8 cellular contexts compared by ENCODE assay signal in the genomic region with DNA sequence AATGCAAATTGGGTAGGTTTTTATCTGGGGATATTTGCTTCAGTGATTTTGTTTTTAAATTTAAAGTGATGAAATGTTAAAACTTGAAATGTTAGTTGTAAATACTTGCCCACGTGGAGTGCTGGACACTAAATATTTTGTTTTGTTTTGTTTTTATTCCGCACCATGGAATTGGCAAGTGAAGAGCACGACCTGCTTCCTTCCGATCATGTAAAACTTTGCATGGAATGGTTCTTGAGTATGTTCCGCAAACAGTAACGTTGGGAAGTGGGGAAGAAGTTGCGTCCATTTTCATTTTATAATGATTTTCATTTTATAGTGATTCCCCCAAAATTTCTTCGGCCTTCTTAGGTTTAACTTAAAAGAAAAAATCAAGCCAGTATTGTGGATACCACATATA. TPM values are rescaled to one million over a fixed set of nuclear protein-coding genes. Genes with fewer than 3 reads are reported as not detected.
A peak's percentile ranks its signal among the peaks of the same experiment; 100 is the strongest.
DNase-seq lines count a peak whose midpoint lies in the region; ATAC-seq and TF ChIP-seq lines count a peak whose summit lies in the region.

No MANE protein-coding gene starts in this region.

- intact Hi-C loops in lower lobe of right lung (cut with DNase I), result no loop called here

- H3K36me3 ChIP-seq in lower lobe of right lung, result peaks cover 9% of the 10 kb centered on the region

- no peaks in the 10 kb centered on the region for H3K27me3 Mint-ChIP-seq in stimulated activated naive CD8-positive, alpha-beta T cell treated with anti-CD3 and anti-CD28 coated beads, Interleukin-15, Interleukin-2, amounts not matched to agents 100 ng/mL and 50 ng/mL, for 24 hours

- TF ChIP-seq CTCF in lower lobe of right lung (IDR thresholded peaks at IDR 0.05), result no peak

- peaks cover 13% of the 10 kb centered on the region for H3K4me1 ChIP-seq in lower lobe of right lung

- H3K4me1 Mint-ChIP-seq in stimulated activated naive CD8-positive, alpha-beta T cell treated with anti-CD3 and anti-CD28 coated beads, Interleukin-15, Interleukin-2, amounts not matched to agents 100 ng/mL and 50 ng/mL, for 24 hours (ENCODE audit: low read depth), result peaks cover 24% of the 10 kb centered on the region

- H3K27ac Mint-ChIP-seq in stimulated activated naive CD8-positive, alpha-beta T cell treated with anti-CD3 and anti-CD28 coated beads, Interleukin-15, Interleukin-2, amounts not matched to agents 100 ng/mL and 50 ng/mL, for 24 hours, result peak overlapping the region; percentile 89

- H3K36me3 Mint-ChIP-seq in stimulated activated naive CD8-positive, alpha-beta T cell treated with anti-CD3 and anti-CD28 coated beads, Interleukin-15, Interleukin-2, amounts not matched to agents 100 ng/mL and 50 ng/mL, for 24 hours (ENCODE audit: low read depth), result peaks cover 17% of the 10 kb centered on the region

- H3K9me3 Mint-ChIP-seq in stimulated activated naive CD8-positive, alpha-beta T cell treated with anti-CD3 and anti-CD28 coated beads, Interleukin-15, Interleukin-2, amounts not matched to agents 100 ng/mL and 50 ng/mL, for 24 hours, result no peaks in the 10 kb centered on the region

- H3K27ac ChIP-seq in lower lobe of right lung, result peak overlapping the region; percentile 82

- peak overlapping the region; percentile 92 for H3K4me3 Mint-ChIP-seq in stimulated activated naive CD8-positive, alpha-beta T cell treated with anti-CD3 and anti-CD28 coated beads, Interleukin-15, Interleukin-2, amounts not matched to agents 100 ng/mL and 50 ng/mL, for 24 hours

- no peak for ATAC-seq in stimulated activated naive CD8-positive, alpha-beta T cell treated with anti-CD3 and anti-CD28 coated beads, Interleukin-15, Interleukin-2, amounts not matched to agents 100 U/mL and 50 U/mL, for 24 hours
- ATAC-seq in lower lobe of right lung (peak; percentile 41 to 51), HG03045 (IDR thresholded peaks at IDR 0.05; ENCODE audit: unreplicated experiment) (no peak)

- H3K27me3 ChIP-seq in lower lobe of right lung (ENCODE audit: low read depth), result no peaks in the 10 kb centered on the region

- peak overlapping the region; percentile 89 for H3K4me3 ChIP-seq in lower lobe of right lung

- no peak for DNase-seq in stimulated activated naive CD8-positive, alpha-beta T cell treated with anti-CD3 and anti-CD28 coated beads, Interleukin-15, Interleukin-2, amounts not matched to agents 100 U/mL and 50 U/mL, for 24 hours
- DNase-seq in amniotic epithelial cell (ENCODE audit: low read depth) (peak; percentile 6), lower lobe of right lung (no peak), mesenteric fat pad (ENCODE audit: low spot score) (no peak), kidney glomerular epithelial cell (lab: John Stamatoyannopoulos, UW) (no peak)
- DNase-seq in activated CD8-positive, alpha-beta memory T cell treated with anti-CD3 and anti-CD28 coated beads for 24 hours, result no peak

- H3K9me3 ChIP-seq in lower lobe of right lung, result no peaks in the 10 kb centered on the region

RNA-seq across cellular contexts. Expression of gene IRAK1BP1, which starts 0.8 kb away (rescaled TPM):
- total RNA-seq in lower lobe of right lung (6.2 TPM), mesenteric fat pad (2.5 TPM)

Comparison
In these comparisons a context has a peak if more than half of its experiments do, and no peak if none do; other contexts are left out.
1. ATAC-seq: peak in lower lobe of right lung (2 of 2); none in stimulated activated naive CD8-positive, alpha-beta T cell treated with anti-CD3 and anti-CD28 coated beads, Interleukin-15, Interleukin-2, amounts not matched to agents 100 U/mL and 50 U/mL, for 24 hours (single experiment) and HG03045 (single experiment).